Comparison of ENCODE assay signal across 8 cellular contexts in genomic region chr2:43024515-43024962, GRCh38.
DNase-seq lines count a peak whose midpoint lies in the region; ATAC-seq and TF ChIP-seq lines count a peak whose summit lies in the region.

No MANE protein-coding gene starts in this region.

- peaks cover 7% of the 10 kb centered on the region for H3K9me3 Mint-ChIP-seq in activated CD4-positive, alpha-beta T cell treated with anti-CD3 and anti-CD28 coated beads for 36 hours (ENCODE audit: low read depth)
- no peaks in the 10 kb centered on the region for H3K9me3 Mint-ChIP-seq in progenitor cell of endocrine pancreas (ENCODE audit: low read depth)

- intact Hi-C loops in activated CD4-positive, alpha-beta T cell treated with anti-CD3 and anti-CD28 coated beads for 36 hours (cut with DNase I, micrococcal nuclease), result loop anchor here in 1 of 2 experiments (1.0 to 5.0 kb wide), 2 partner anchors 205 to 458 kb away; no protein-coding TSS in a partner anchor
- intact Hi-C loops in Right ventricle myocardium superior (cut with DNase I), result loop anchor here (2.0 kb wide), 1 partner anchor 206 kb away; no protein-coding TSS in a partner anchor

- no peak overlapping the region for H3K27ac Mint-ChIP-seq in activated CD4-positive, alpha-beta T cell treated with anti-CD3 and anti-CD28 coated beads for 36 hours
- peak overlapping the region; percentile 93 for H3K27ac Mint-ChIP-seq in progenitor cell of endocrine pancreas

- POLR2A ChIA-PET in activated CD4-positive, alpha-beta T cell treated with anti-CD3 and anti-CD28 coated beads for 36 hours (lab: Charles Lee), result no interaction called here

- peaks cover 2% of the 10 kb centered on the region for H3K36me3 Mint-ChIP-seq in activated CD4-positive, alpha-beta T cell treated with anti-CD3 and anti-CD28 coated beads for 36 hours (ENCODE audit: low read depth)
- H3K36me3 Mint-ChIP-seq in progenitor cell of endocrine pancreas (ENCODE audit: insufficient read depth), result peaks cover 1% of the 10 kb centered on the region

- DNase-seq in activated CD4-positive, alpha-beta T cell treated with anti-CD3 and anti-CD28 coated beads for 36 hours, result peak; percentile 72
- DNase-seq in activated CD4-positive, alpha-beta T cell treated with anti-CD3 and anti-CD28 coated beads for 1 hour, result no peak
- peak; percentile 30 for DNase-seq in NCI-H82 treated with DMSO at 0.1 percent for 48 hours (lab: John Stamatoyannopoulos, UW; ENCODE audit: unreplicated experiment)
- DNase-seq in activated naive CD4-positive, alpha-beta T cell treated with anti-CD3 and anti-CD28 coated beads, Interleukin-2, amount 50 U/mL, for 16 hours, result peak; percentile 34
- peak; percentile 74 for DNase-seq in Right ventricle myocardium superior
- DNase-seq in progenitor cell of endocrine pancreas (ENCODE audit: low spot score, unreplicated experiment), result peak; percentile 49

- CTCF ChIA-PET in activated CD4-positive, alpha-beta T cell treated with anti-CD3 and anti-CD28 coated beads for 36 hours (lab: Charles Lee), result interaction anchor here (0.9 to 1.5 kb wide), 6 partner anchors 13 to 460 kb away, joined by 3 to 7 read pairs (median 4); no protein-coding TSS in a partner anchor

- ATAC-seq in activated CD4-positive, alpha-beta T cell treated with anti-CD3 and anti-CD28 coated beads for 36 hours, result peak; percentile 64
- ATAC-seq in Right ventricle myocardium superior (ENCODE audit: poor library complexity) (peak; percentile 76), GM18873 (IDR thresholded peaks at IDR 0.05; ENCODE audit: low FRiP score, unreplicated experiment) (no peak), HG03432 (IDR thresholded peaks at IDR 0.05; ENCODE audit: unreplicated experiment) (no peak)

- peak; percentile 72 for TF ChIP-seq CTCF in progenitor cell of endocrine pancreas (IDR thresholded peaks at IDR 0.05; ENCODE audit: unreplicated experiment)

- peaks cover 14% of the 10 kb centered on the region for H3K4me1 Mint-ChIP-seq in activated CD4-positive, alpha-beta T cell treated with anti-CD3 and anti-CD28 coated beads for 36 hours
- peaks cover 34% of the 10 kb centered on the region for H3K4me1 Mint-ChIP-seq in progenitor cell of endocrine pancreas (ENCODE audit: low read depth)

- H3K4me3 Mint-ChIP-seq in activated CD4-positive, alpha-beta T cell treated with anti-CD3 and anti-CD28 coated beads for 36 hours, result no peak overlapping the region
- H3K4me3 Mint-ChIP-seq in progenitor cell of endocrine pancreas (ENCODE audit: low read depth), result no peak overlapping the region

- no peaks in the 10 kb centered on the region for H3K27me3 Mint-ChIP-seq in activated CD4-positive, alpha-beta T cell treated with anti-CD3 and anti-CD28 coated beads for 36 hours
- no peaks in the 10 kb centered on the region for H3K27me3 Mint-ChIP-seq in progenitor cell of endocrine pancreas

Comparison
In these comparisons a context has a peak if more than half of its experiments do, and no peak if none do; other contexts are left out.
1. ATAC-seq: peak in activated CD4-positive, alpha-beta T cell treated with anti-CD3 and anti-CD28 coated beads for 36 hours (single experiment) and Right ventricle myocardium superior (single experiment); none in GM18873 (single experiment) and HG03432 (single experiment).